In genomic region chr11:73209892-73210291, GRCh38 we compare ENCODE assay signal across 36 cellular contexts. TPM values are rescaled to one million over a fixed set of nuclear protein-coding genes. Genes with fewer than 3 reads are reported as not detected.
DNase-seq lines count a peak whose midpoint lies in the region; ATAC-seq, FAIRE-seq and TF ChIP-seq lines count a peak whose summit lies in the region.
"Had no signal": no experiment of that assay in that cellular context is flagged by ENCODE, and none has a peak within 500 bp of the region (broad histone marks: within the 10 kb centered on the region; RNA-seq: fewer than 3 reads in every experiment).

No MANE protein-coding gene starts in this region.

- H4K20me1 ChIP-seq in SK-N-SH (ENCODE audit: insufficient read depth) (no peaks in the 10 kb centered on the region), K562 (replicated peaks; ENCODE audit: control insufficient read depth, insufficient read depth, low read length) (no peaks in the 10 kb centered on the region)
- H4K20me1 ChIP-seq: BLaER1; BLaER1 treated with 17β-estradiol and CSF1 and Interleukin-3, amounts not matched to agents 10 nM and 100 nM had no signal

- H3K79me2 ChIP-seq in SK-N-SH (ENCODE audit: insufficient read depth) (no peaks in the 10 kb centered on the region), K562 (ENCODE audit: control insufficient read depth, insufficient read depth, low read length) (no peaks in the 10 kb centered on the region)

- H3K4me3 ChIP-seq in SK-N-SH (ENCODE audit: low read depth in 2 of 2, low read length in 1 of 2): no peak overlapping the region
- no peak overlapping the region for H3K4me3 ChIP-seq in HL-60 (replicated peaks; ENCODE audit: insufficient read depth, low read length)
- H3K4me3 ChIP-seq in K562: no peak overlapping the region
- H3K4me3 ChIP-seq in stomach: no peak overlapping the region
- H3K4me3 ChIP-seq: A549; BLaER1; BLaER1 treated with 17β-estradiol and CSF1 and Interleukin-3, amounts not matched to agents 10 nM and 100 nM had no signal

- TF ChIP-seq RAD21 in SK-N-SH (IDR thresholded peaks at IDR 0.05; ENCODE audit: low read length) (no peak), K562 (CRISPR knock-in tag; conservative IDR thresholded peaks at IDR 0.05 in 1 of 2, IDR thresholded peaks at IDR 0.05 in 1 of 2) (no peak)

- no TSS peak for BruUV-seq in K562 (replicated peaks; lab: Mats Ljungman, UMichigan)

- TF ChIP-seq CTCF in SK-N-SH (IDR thresholded peaks at IDR 0.05): no peak
- no peak for TF ChIP-seq CTCF in HL-60 (IDR thresholded peaks at IDR 0.05; ENCODE audit: insufficient read depth, low read length)
- no peak for TF ChIP-seq CTCF in K562 (IDR thresholded peaks at IDR 0.05 in 2 of 3, conservative IDR thresholded peaks at IDR 0.05 in 1 of 3; ENCODE audit: insufficient read depth in 2 of 3, low read depth in 1 of 3, low read length in 3 of 3)
- no peak for TF ChIP-seq CTCF in stomach (IDR thresholded peaks at IDR 0.05)

- no peaks in the 10 kb centered on the region for H3K9me2 ChIP-seq in SK-N-SH

- no peaks in the 10 kb centered on the region for H3K27me3 ChIP-seq in SK-N-SH (ENCODE audit: insufficient read depth)
- no peaks in the 10 kb centered on the region for H3K27me3 ChIP-seq in HL-60 (ENCODE audit: insufficient read depth, poor library complexity, severe bottlenecking)
- peaks cover 4 to 5% of the 10 kb centered on the region in 2 experiments; a peak in 1 of 5 replicates for H3K27me3 ChIP-seq in K562 (ENCODE audit: control insufficient read depth in 2 of 2, insufficient read depth in 2 of 2, low read length in 2 of 2)
- no peaks in the 10 kb centered on the region for H3K27me3 ChIP-seq in stomach
- H3K27me3 ChIP-seq: BE2C; BLaER1; BLaER1 treated with 17β-estradiol and CSF1 and Interleukin-3, amounts not matched to agents 10 nM and 100 nM had no signal

- intact Hi-C loops in K562 (cut with micrococcal nuclease): no loop called here
- intact Hi-C loops in stomach (cut with DNase I; ENCODE audit: low total_unique reads): no loop called here

- no peaks in the 10 kb centered on the region for H3K9me3 ChIP-seq in SK-N-SH
- no peaks in the 10 kb centered on the region for H3K9me3 ChIP-seq in K562 (replicated peaks; ENCODE audit: control insufficient read depth, insufficient read depth, low read depth, low read length)
- H3K9me3 ChIP-seq in stomach: no peaks in the 10 kb centered on the region
- H3K9me3 ChIP-seq: A549, BE2C, BLaER1 had no signal

- CTCF ChIA-PET in SK-N-SH (lab: Yijun Ruan, JAX): no interaction called here
- CTCF ChIA-PET in K562 (lab: Yijun Ruan, JAX; ENCODE audit: low intra/inter-chr PET ratio): no interaction called here

- no peaks in the 10 kb centered on the region for H3K9me1 ChIP-seq in K562 (ENCODE audit: control insufficient read depth, insufficient read depth, low read length)

- ATAC-seq in SK-N-SH treated with all-trans-retinoic acid at 6 μM for 48 hours (no peak), K562 (no peak)
- ATAC-seq: A549; CD8-positive, alpha-beta T cell had no signal

- no peak for TF ChIP-seq POLR2A in K562 (conservative IDR thresholded peaks at IDR 0.05)
- no peak for TF ChIP-seq POLR2A in stomach (IDR thresholded peaks at IDR 0.05)

- H3K4me2 ChIP-seq in SK-N-SH (no peak overlapping the region), K562 (ENCODE audit: insufficient read depth, low read length) (no peak overlapping the region)
- H3K4me2 ChIP-seq: A549, BLaER1 had no signal

- POLR2A ChIA-PET in SK-N-SH (lab: Yijun Ruan, JAX) (no interaction called here), K562 (lab: Yijun Ruan, JAX) (no interaction called here)

- no peaks in the 10 kb centered on the region for H3K36me3 ChIP-seq in SK-N-SH (replicated peaks in 1 of 2; ENCODE audit: control insufficient read depth in 1 of 2, insufficient read depth in 2 of 2, low read length in 1 of 2)
- H3K36me3 ChIP-seq in K562 (ENCODE audit: control insufficient read depth, insufficient read depth, low read length): no peaks in the 10 kb centered on the region
- no peaks in the 10 kb centered on the region for H3K36me3 ChIP-seq in stomach
- H3K36me3 ChIP-seq: BE2C; BLaER1; BLaER1 treated with 17β-estradiol and CSF1 and Interleukin-3, amounts not matched to agents 10 nM and 100 nM had no signal

- H3K9ac ChIP-seq in SK-N-SH (no peak overlapping the region), K562 (ENCODE audit: insufficient read depth in 1 of 2, low read depth in 2 of 2, low read length in 2 of 2) (no peak overlapping the region)
- H3K9ac ChIP-seq: BLaER1; BLaER1 treated with 17β-estradiol and CSF1 and Interleukin-3, amounts not matched to agents 10 nM and 100 nM had no signal

- H3K4me1 ChIP-seq in SK-N-SH (ENCODE audit: control insufficient read depth in 1 of 2, insufficient read depth in 2 of 2, low read depth in 1 of 2, low read length in 1 of 2): peaks cover 0 to 5% of the 10 kb centered on the region in 2 experiments; a peak in 1 of 4 replicates
- H3K4me1 ChIP-seq in K562 (replicated peaks in 1 of 2; ENCODE audit: control insufficient read depth in 2 of 2, insufficient read depth in 2 of 2, low read length in 2 of 2): no peaks in the 10 kb centered on the region
- no peaks in the 10 kb centered on the region for H3K4me1 ChIP-seq in stomach
- H3K4me1 ChIP-seq: BE2C had no signal

- no peak overlapping the region for H3K27ac ChIP-seq in SK-N-SH (ENCODE audit: low read depth in 2 of 2, low read length in 1 of 2)
- H3K27ac ChIP-seq in HL-60 (replicated peaks): peak overlapping the region; percentile 99
- H3K27ac ChIP-seq in K562 (ENCODE audit: extremely low read depth, low read depth, low read length): no peak overlapping the region
- no peak overlapping the region for H3K27ac ChIP-seq in stomach
- H3K27ac ChIP-seq: 22Rv1; A549; BLaER1; BLaER1 treated with 17β-estradiol and CSF1 and Interleukin-3, amounts not matched to agents 10 nM and 100 nM; C4-2B had no signal

- in situ Hi-C loops in K562 (cut with MboI): no loop called here

- 90% methylated on average over 2 of the region's 2 CpGs for WGBS in SK-N-SH (ENCODE audit: low lambda C conversion rate)
- 20% methylated on average over 2 of the region's 2 CpGs for WGBS in K562 (ENCODE audit: insufficient coverage, low coverage, missing lambda C conversion rate)
- 91 to 98% (median 95%) methylated on average over 2 of the region's 2 CpGs for WGBS in stomach, 5 donors

- DNase-seq in SK-N-SH: no peak
- no peak for DNase-seq in HL-60 (ENCODE audit: low read depth in 1 of 2, low spot score in 1 of 2)
- no peak for DNase-seq in K562 (ENCODE audit: extremely low read depth in 1 of 4, low spot score in 3 of 4)
- no peak for DNase-seq in stimulated activated CD4-positive, alpha-beta T cell treated with anti-CD3 and anti-CD28 coated beads, Interleukin-12 subunit alpha, Interleukin-12 subunit beta, amount 100 ng/mL, for 4 hours
- DNase-seq in stomach: no peak
- DNase-seq: 8988T; ACHN; AML-193; BE2C; C1 segment of cervical spinal cord; Caco-2; Calu3; CD4-positive, alpha-beta memory T cell; CD4-positive, alpha-beta T cell; CD4-positive, CD25-positive, alpha-beta regulatory T cell; CD8-positive, alpha-beta memory T cell; CD8-positive, alpha-beta T cell; COR-L47; DMS 273 treated with DMSO at 0.1 percent for 48 hours; DMS153; DMS53; DMS79; DMS79 treated with DMSO at 0.1 percent for 48 hours; DND-41; EL had no signal

- FAIRE-seq in K562 (lab: Jason Lieb, UNC): no peak
- FAIRE-seq: A204.1, A549, D721Med had no signal

- H3F3A ChIP-seq in SK-N-SH (replicated peaks; ENCODE audit: insufficient read depth): no peaks in the 10 kb centered on the region

- TF ChIP-seq EP300 in SK-N-SH (IDR thresholded peaks at IDR 0.05; ENCODE audit: borderline replicate concordance in 1 of 2, low read depth in 1 of 2, low read length in 1 of 2): no peak
- TF ChIP-seq EP300 in K562 (IDR thresholded peaks at IDR 0.05; ENCODE audit: low read length): no peak
- no peak for TF ChIP-seq EP300 in stomach (IDR thresholded peaks at IDR 0.05)

- H2AFZ ChIP-seq in SK-N-SH (ENCODE audit: low read depth): no peak overlapping the region
- H2AFZ ChIP-seq in K562 (ENCODE audit: low read depth, low read length): no peak overlapping the region

TF ChIP-seq in SK-N-SH treated with all-trans-retinoic acid at 6 μM for 48 hours, 23 proteins besides CTCF, POLR2A, EP300 and RAD21:
- peak; percentile 93 for TF ChIP-seq ZNF8 (CRISPR knock-in tag; IDR thresholded peaks at IDR 0.05)
- no peak for TF ChIP-seq TCF4 (CRISPR knock-in tag; IDR thresholded peaks at IDR 0.05; ENCODE audit: borderline replicate concordance)

TF ChIP-seq in SK-N-SH, 30 proteins besides CTCF, POLR2A, EP300 and RAD21 (continues in another document):
- TF ChIP-seq FOXM1 (IDR thresholded peaks at IDR 0.05; ENCODE audit: low read depth): no peak

RNA-seq across cellular contexts. Expression of gene P2RY2, which starts 8.2 kb away (rescaled TPM):
- polyA plus RNA-seq in SK-N-SH (2012; rRNA removed) (0.12 and 0.13 TPM in 2 replicates), K562 (2011; rRNA removed) (not detected in 2 replicates), K562 (2014; fragmentation: Illumina TruSeq; extraction: Trizol) (not detected in 2 replicates), K562 (2014; fragmentation: Nextera tagmentation; extraction: Ambion mirVana) (not detected), K562 (2014; rRNA removed) (not detected in 2 replicates), stomach (1 to 10 TPM in 1 of 3 donors, under 1 TPM in 1, not detected in 1; 0.81 to 4.7 TPM)
- 0.05 and 0.07 TPM in 2 replicates for polyA plus RNA-seq in SK-N-SH (2012; cell fraction: cytosol; rRNA removed)
- 0.02 and 0.14 TPM in 2 replicates for polyA plus RNA-seq in SK-N-SH (2012; cell fraction: nucleus; rRNA removed)
- total RNA-seq in K562 (2011; cell fraction: chromatin; rRNA removed; ENCODE audit: low replicate concordance): not detected in 2 replicates
- not detected in 2 replicates for total RNA-seq in K562 (2011; cell fraction: nucleolus; rRNA removed)
- total RNA-seq in K562 (2011; cell fraction: nucleoplasm; rRNA removed): not detected in 2 replicates
- total RNA-seq in K562 (2014; rRNA removed) (not detected in 2 replicates), K562 (2014; rRNA removed; fragmentation: Illumina TruSeq; extraction: Trizol) (not detected in 2 replicates), K562 (2015; rRNA removed; fragmentation: Illumina TruSeq; extraction: Trizol) (not detected in 2 replicates), K562 (2021) (not detected in 2 replicates), stomach (10 to 100 TPM in 1 of 5 donors, 1 to 10 TPM in 2, not detected in 2; 1.0 to 13.3 (median 1.3) TPM)
- not detected in 2 replicates for polyA plus RNA-seq in K562 (2011; cell fraction: cytosol; rRNA removed)
- not detected in 2 replicates for polyA plus RNA-seq in K562 (2011; cell fraction: nucleus; rRNA removed)
- not detected in 2 replicates for polyA plus RNA-seq in K562 (2012)
- polyA minus RNA-seq in K562 (2011; rRNA and poly(A)+ RNA removed): not detected in 2 replicates
- not detected in 2 replicates for polyA minus RNA-seq in K562 (2011; cell fraction: cytosol; rRNA and poly(A)+ RNA removed)
- not detected in 2 replicates for polyA minus RNA-seq in K562 (2011; cell fraction: nucleus; rRNA and poly(A)+ RNA removed)
- total RNA-seq: A172; A673; CD4-positive, alpha-beta memory T cell; CD4-positive, alpha-beta T cell; CD4-positive, CD25-positive, alpha-beta regulatory T cell; CD8-positive, alpha-beta memory T cell; CD8-positive, alpha-beta T cell had no signal
- polyA plus RNA-seq: AG04450; CD4-positive, alpha-beta memory T cell; CD4-positive, CD25-positive, alpha-beta regulatory T cell; CD8-positive, alpha-beta memory T cell had no signal
